19 cellular contexts compared by ENCODE assay signal in the genomic region with DNA sequence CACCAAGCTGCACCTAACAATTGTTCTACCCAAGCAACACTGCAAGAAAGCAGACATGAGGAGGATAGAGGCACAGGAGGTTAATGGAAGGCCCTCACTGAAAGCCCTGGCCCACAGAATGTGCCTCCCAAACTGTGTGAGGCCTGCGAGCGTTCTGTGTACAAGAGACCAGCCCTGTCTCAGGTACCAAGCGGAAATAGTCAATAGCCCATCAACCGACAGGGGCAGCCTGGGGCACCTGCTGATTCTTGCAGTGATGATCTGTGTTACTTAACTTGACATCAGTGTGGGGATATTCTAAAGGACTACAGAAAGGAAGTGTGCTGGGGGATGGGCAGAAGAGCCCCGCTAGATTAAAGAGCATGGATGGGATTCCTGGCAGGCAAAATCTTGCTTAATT.
"Had no signal": no experiment of that assay in that cellular context is flagged by ENCODE, and none has a peak within 500 bp of the region (broad histone marks: within the 10 kb centered on the region; RNA-seq: fewer than 3 reads in every experiment).

No MANE protein-coding gene starts in this region.

- H3K27ac Mint-ChIP-seq: effector memory CD8-positive, alpha-beta T cell; natural killer cell; stimulated activated naive B cell treated with anti-CD40 and anti-IgM and Interleukin-4, amounts not matched to agents 10 μg/mL and 1 μg/mL and 100 μg/mL, for 72 hours; stimulated activated naive CD8-positive, alpha-beta T cell treated with anti-CD3 and anti-CD28 coated beads, Interleukin-15, Interleukin-2, amounts not matched to agents 100 ng/mL and 50 ng/mL, for 24 hours had no signal

- H3K4me1 Mint-ChIP-seq: natural killer cell; stimulated activated naive B cell treated with anti-CD40 and anti-IgM and Interleukin-4, amounts not matched to agents 10 μg/mL and 1 μg/mL and 100 μg/mL, for 72 hours had no signal

- H3K36me3 ChIP-seq: esophagus squamous epithelium, lower lobe of right lung, neutrophil, pancreas, right lobe of liver, thoracic aorta, tibial nerve, upper lobe of left lung had no signal

- H3K9me3 Mint-ChIP-seq: effector memory CD8-positive, alpha-beta T cell; natural killer cell; stimulated activated naive B cell treated with anti-CD40 and anti-IgM and Interleukin-4, amounts not matched to agents 10 μg/mL and 1 μg/mL and 100 μg/mL, for 72 hours; stimulated activated naive CD8-positive, alpha-beta T cell treated with anti-CD3 and anti-CD28 coated beads, Interleukin-15, Interleukin-2, amounts not matched to agents 100 ng/mL and 50 ng/mL, for 24 hours had no signal

- H3K4me3 ChIP-seq: esophagus squamous epithelium, lower lobe of right lung, pancreas, right lobe of liver, thoracic aorta, tibial nerve, upper lobe of left lung had no signal

- H3K36me3 Mint-ChIP-seq: natural killer cell; stimulated activated naive B cell treated with anti-CD40 and anti-IgM and Interleukin-4, amounts not matched to agents 10 μg/mL and 1 μg/mL and 100 μg/mL, for 72 hours had no signal

- H3K4me1 ChIP-seq: esophagus squamous epithelium, lower lobe of right lung, pancreas, right lobe of liver, tibial nerve, upper lobe of left lung had no signal

- ATAC-seq: effector memory CD8-positive, alpha-beta T cell; left ventricle myocardium superior; lower lobe of right lung; natural killer cell; pancreas; stimulated activated naive B cell treated with anti-CD40 and anti-IgM and Interleukin-4, amounts not matched to agents 10 μg/mL and 1 μg/mL and 100 μg/mL, for 72 hours had no signal

- H3K27ac ChIP-seq: esophagus squamous epithelium, lower lobe of right lung, neutrophil, pancreas, right lobe of liver, thoracic aorta, tibial nerve, upper lobe of left lung had no signal

- H3K27me3 Mint-ChIP-seq: stimulated activated naive CD8-positive, alpha-beta T cell treated with anti-CD3 and anti-CD28 coated beads, Interleukin-15, Interleukin-2, amounts not matched to agents 100 ng/mL and 50 ng/mL, for 24 hours had no signal

- H3K4me3 Mint-ChIP-seq: effector memory CD8-positive, alpha-beta T cell; natural killer cell; stimulated activated naive B cell treated with anti-CD40 and anti-IgM and Interleukin-4, amounts not matched to agents 10 μg/mL and 1 μg/mL and 100 μg/mL, for 72 hours; stimulated activated naive CD8-positive, alpha-beta T cell treated with anti-CD3 and anti-CD28 coated beads, Interleukin-15, Interleukin-2, amounts not matched to agents 100 ng/mL and 50 ng/mL, for 24 hours had no signal

- DNase-seq: cortex of kidney; effector memory CD8-positive, alpha-beta T cell; erythroblast; esophagus squamous epithelium; left ventricle myocardium superior; lower lobe of right lung; natural killer cell; pancreas; retina; right lobe of liver; small intestine; stimulated activated CD4-positive, alpha-beta T cell treated with anti-CD3 and anti-CD28 coated beads, Interleukin-15, amount 100 ng/mL, for 24 hours; stimulated activated CD4-positive, alpha-beta T cell treated with anti-CD3 and anti-CD28 coated beads, Interleukin-2, amount 100 ng/mL, for 48 hours; stimulated activated naive B cell treated with anti-CD40 and anti-IgM and Interleukin-4, amounts not matched to agents 10 μg/mL and 1 μg/mL and 100 μg/mL, for 72 hours; upper lobe of left lung had no signal

- H3K27me3 ChIP-seq: esophagus squamous epithelium, neutrophil, pancreas, right lobe of liver, tibial nerve, upper lobe of left lung had no signal
